Comparison of ENCODE assay signal across 8 cellular contexts in the genomic region with DNA sequence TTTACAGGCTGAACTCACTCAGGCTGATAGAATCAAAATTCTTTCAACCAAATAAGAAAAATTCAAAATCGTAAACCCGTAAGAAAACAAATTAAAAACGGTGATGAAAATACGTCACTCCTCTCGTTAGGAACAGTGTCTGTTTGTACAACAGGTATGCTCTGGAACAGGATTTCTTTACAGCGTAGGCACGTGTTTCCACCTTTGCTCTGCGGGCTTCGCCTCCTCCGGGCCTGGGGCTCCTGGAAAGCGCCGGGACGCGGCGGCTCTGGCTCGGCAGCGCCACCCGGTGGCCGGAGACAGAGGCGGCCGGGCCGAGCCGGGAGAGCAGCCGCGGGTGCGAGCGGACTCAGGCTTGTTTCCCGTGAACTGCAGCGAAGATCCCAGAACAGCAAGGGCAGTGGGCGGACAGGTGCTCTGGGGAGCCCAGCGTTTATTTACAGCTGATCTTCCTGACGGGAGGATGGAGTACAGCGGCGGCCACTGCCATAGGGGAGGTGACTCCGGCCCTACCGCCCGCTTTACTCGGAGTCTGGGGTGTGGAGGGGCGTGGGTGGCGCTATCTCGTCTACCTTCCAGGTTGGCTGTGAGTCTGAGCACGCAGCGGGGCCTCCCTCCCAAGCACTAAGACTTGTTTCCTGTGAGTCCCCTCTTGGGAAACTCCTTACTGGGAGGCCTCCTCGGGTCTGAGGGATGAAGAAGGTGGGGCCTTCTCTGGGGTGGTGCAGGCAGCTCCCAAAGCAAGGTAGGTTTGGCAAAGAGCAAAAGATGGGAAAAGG. TPM values are rescaled to one million over a fixed set of nuclear protein-coding genes. Genes with fewer than 3 reads are reported as not detected.
DNase-seq lines count a peak whose midpoint lies in the region; ATAC-seq and TF ChIP-seq lines count a peak whose summit lies in the region.

No MANE protein-coding gene starts in this region.

- H3K4me1 ChIP-seq in esophagus squamous epithelium (peaks cover 5 to 33% (median 7%) of the 10 kb centered on the region in 3 donors), upper lobe of right lung (peaks cover 15% of the 10 kb centered on the region)

- H3K27me3 ChIP-seq in esophagus squamous epithelium: peaks cover 0 to 17% (median 0%) of the 10 kb centered on the region in 4 donors
- no peaks in the 10 kb centered on the region for H3K27me3 ChIP-seq in upper lobe of right lung

- H3K4me3 ChIP-seq in GM12864 (ENCODE audit: low read depth, low read length) (no peak overlapping the region), esophagus squamous epithelium (no peak overlapping the region), upper lobe of right lung (no peak overlapping the region)

- peaks cover 26 to 47% (median 42%) of the 10 kb centered on the region in 3 donors for H3K36me3 ChIP-seq in esophagus squamous epithelium
- H3K36me3 ChIP-seq in upper lobe of right lung: peaks cover 38% of the 10 kb centered on the region

- TF ChIP-seq CTCF in GM12864 (IDR thresholded peaks at IDR 0.05; ENCODE audit: low read depth, low read length, missing control alignments) (peak; percentile 88), esophagus squamous epithelium (IDR thresholded peaks at IDR 0.05) (peak; percentile 95 to 97 (median 96)), omental fat pad (IDR thresholded peaks at IDR 0.05) (peak in 2 of 3 donors; percentile 39 to 91), upper lobe of right lung (IDR thresholded peaks at IDR 0.05) (peak; percentile 92)

- H3K9me3 ChIP-seq in esophagus squamous epithelium: no peaks in the 10 kb centered on the region
- no peaks in the 10 kb centered on the region for H3K9me3 ChIP-seq in upper lobe of right lung

- DNase-seq in GM12864 (ENCODE audit: low read depth): no peak
- DNase-seq in NCI-H69 (lab: John Stamatoyannopoulos, UW): peak; percentile 60
- DNase-seq in activated T-cell treated with anti-CD3 and anti-CD28 coated beads for 4 hours: peak; percentile 48
- DNase-seq in esophagus squamous epithelium (lab: John Stamatoyannopoulos, UW): no peak
- no peak for DNase-seq in omental fat pad (ENCODE audit: low spot score)
- peak; percentile 80 for DNase-seq in upper lobe of right lung
- no peak for DNase-seq in SIG-M5 treated with dmso at 0.1 percent for 504 hours (lab: John Stamatoyannopoulos, UW; ENCODE audit: unreplicated experiment)

- TF ChIP-seq POLR2A in esophagus squamous epithelium (IDR thresholded peaks at IDR 0.05): no peak

- intact Hi-C loops in esophagus squamous epithelium (cut with DNase I) (loop anchor here (5.0 kb wide), 1 partner anchor 82 kb away; no protein-coding TSS in a partner anchor), upper lobe of right lung (cut with DNase I) (loop anchor here (5.0 kb wide), 1 partner anchor 72 kb away; no protein-coding TSS in a partner anchor)

- ATAC-seq in omental fat pad (ENCODE audit: low FRiP score): peak; percentile 66
- ATAC-seq in upper lobe of right lung: peak; percentile 69
- ATAC-seq in HG03565 (IDR thresholded peaks at IDR 0.05; ENCODE audit: unreplicated experiment): no peak

- H3K27ac ChIP-seq in esophagus squamous epithelium (no peak overlapping the region), upper lobe of right lung (no peak overlapping the region)

- WGBS in esophagus squamous epithelium, 2 donors: 39% methylated on average over 11 to 19 of the region's 44 CpGs

RNA-seq across cellular contexts. Expression of a gene that starts 40.5 kb away (rescaled TPM):
- 1 to 10 TPM; 2.7 to 9.9 (median 5.3) TPM for total RNA-seq in esophagus squamous epithelium
- 10 to 100 TPM in 1 of 4 donors, 1 to 10 TPM in 3; 2.9 to 12.3 (median 5.5) TPM for total RNA-seq in omental fat pad
- 44.4 TPM for total RNA-seq in upper lobe of right lung

Comparison
In these comparisons a context has a peak if more than half of its experiments do, and no peak if none do; other contexts are left out.
1. DNase-seq: peak in NCI-H69 (single experiment), activated T-cell treated with anti-CD3 and anti-CD28 coated beads for 4 hours (single experiment) and upper lobe of right lung (single experiment); none in GM12864 (single experiment), esophagus squamous epithelium (single experiment), omental fat pad (single experiment) and SIG-M5 treated with dmso at 0.1 percent for 504 hours (single experiment).
2. Peak in every context shown above with its lines, with median percentiles within 50 percentile points of each other: CTCF ChIP-seq.